In genomic region chr2:241788135-241788534, GRCh38 we compare ENCODE assay signal across 26 cellular contexts. TPM values are rescaled to one million over a fixed set of nuclear protein-coding genes. Genes with fewer than 3 reads are reported as not detected.
DNase-seq lines count a peak whose midpoint lies in the region; ATAC-seq and TF ChIP-seq lines count a peak whose summit lies in the region.
"Had no signal": no experiment of that assay in that cellular context is flagged by ENCODE, and none has a peak within 500 bp of the region (broad histone marks: within the 10 kb centered on the region; RNA-seq: fewer than 3 reads in every experiment).

No MANE protein-coding gene starts in this region.

- no peaks in the 10 kb centered on the region for H3K36me3 Mint-ChIP-seq in activated naive CD4-positive, alpha-beta T cell treated with anti-CD3 and anti-CD28 coated beads, Interleukin-2, amount 10 ng/mL, durations not matched to agents 7 days and 5 days
- H3K36me3 Mint-ChIP-seq in activated naive CD8-positive, alpha-beta T cell treated with anti-CD3 and anti-CD28 coated beads, Interleukin-2, amount 50 U/mL, for 24 hours (ENCODE audit: low read depth) = peaks cover 18% of the 10 kb centered on the region
- H3K36me3 Mint-ChIP-seq in endothelial cell (ENCODE audit: low read depth, unreplicated experiment) = peaks cover 4% of the 10 kb centered on the region
- H3K36me3 Mint-ChIP-seq: CD8-positive, alpha-beta T cell had no signal

- intact Hi-C loops in OCI-LY7 (cut with micrococcal nuclease; ENCODE audit: unreplicated experiment) (no loop called here), sigmoid colon (cut with DNase I) (no loop called here)

- in situ Hi-C loops in brain microvascular endothelial cell (cut with HindIII; ENCODE audit: low pct_ligation_motif_present, low sequenced_read_pairs) = no loop called here

- H3K27ac Mint-ChIP-seq in activated naive CD4-positive, alpha-beta T cell treated with anti-CD3 and anti-CD28 coated beads, Interleukin-2, amount 10 ng/mL, durations not matched to agents 7 days and 5 days = peak overlapping the region; percentile 7
- peak overlapping the region; percentile 82 for H3K27ac Mint-ChIP-seq in activated naive CD8-positive, alpha-beta T cell treated with anti-CD3 and anti-CD28 coated beads, Interleukin-2, amount 50 U/mL, for 24 hours
- peak overlapping the region in 1 of 2 donors; percentile 54 for H3K27ac Mint-ChIP-seq in stimulated activated naive CD8-positive, alpha-beta T cell treated with anti-CD3 and anti-CD28 coated beads, Interleukin-15, amount 100 ng/mL, for 72 hours
- no peak overlapping the region for H3K27ac Mint-ChIP-seq in endothelial cell (ENCODE audit: unreplicated experiment)
- H3K27ac Mint-ChIP-seq: CD8-positive, alpha-beta T cell had no signal

- H3K4me1 Mint-ChIP-seq in activated naive CD4-positive, alpha-beta T cell treated with anti-CD3 and anti-CD28 coated beads, Interleukin-2, amount 10 ng/mL, durations not matched to agents 7 days and 5 days = peaks cover 8% of the 10 kb centered on the region
- peaks cover 39% of the 10 kb centered on the region for H3K4me1 Mint-ChIP-seq in activated naive CD8-positive, alpha-beta T cell treated with anti-CD3 and anti-CD28 coated beads, Interleukin-2, amount 50 U/mL, for 24 hours
- peaks cover 27% of the 10 kb centered on the region for H3K4me1 Mint-ChIP-seq in stimulated activated naive CD8-positive, alpha-beta T cell treated with anti-CD3 and anti-CD28 coated beads, Interleukin-15, amount 100 ng/mL, for 72 hours
- H3K4me1 Mint-ChIP-seq in endothelial cell (ENCODE audit: unreplicated experiment) = no peaks in the 10 kb centered on the region

- no peak overlapping the region for H3K4me3 ChIP-seq in OCI-LY7 (ENCODE audit: low read depth, low read length, poor library complexity, severe bottlenecking)
- no peak overlapping the region for H3K4me3 ChIP-seq in brain microvascular endothelial cell (ENCODE audit: low read depth, low read length)
- no peak overlapping the region for H3K4me3 ChIP-seq in sigmoid colon
- H3K4me3 ChIP-seq: esophagus squamous epithelium had no signal

- peaks cover 5% of the 10 kb centered on the region for H3K27me3 Mint-ChIP-seq in activated naive CD4-positive, alpha-beta T cell treated with anti-CD3 and anti-CD28 coated beads, Interleukin-2, amount 10 ng/mL, durations not matched to agents 7 days and 5 days
- peaks cover 7% of the 10 kb centered on the region for H3K27me3 Mint-ChIP-seq in activated naive CD8-positive, alpha-beta T cell treated with anti-CD3 and anti-CD28 coated beads, Interleukin-2, amount 50 U/mL, for 24 hours
- peaks cover 10% of the 10 kb centered on the region for H3K27me3 Mint-ChIP-seq in stimulated activated naive CD8-positive, alpha-beta T cell treated with anti-CD3 and anti-CD28 coated beads, Interleukin-15, amount 100 ng/mL, for 72 hours
- no peaks in the 10 kb centered on the region for H3K27me3 Mint-ChIP-seq in endothelial cell (ENCODE audit: unreplicated experiment)

- H3K9me3 ChIP-seq in OCI-LY7 (ENCODE audit: low read length) = peaks cover 28% of the 10 kb centered on the region
- H3K9me3 ChIP-seq in sigmoid colon = no peaks in the 10 kb centered on the region
- H3K9me3 ChIP-seq: esophagus squamous epithelium had no signal

- peak overlapping the region; percentile 5; the same call in 1 of the 2 replicates for H3K4me2 ChIP-seq in OCI-LY7 (ENCODE audit: low read length)

- H3K9me3 Mint-ChIP-seq in activated naive CD4-positive, alpha-beta T cell treated with anti-CD3 and anti-CD28 coated beads, Interleukin-2, amount 10 ng/mL, durations not matched to agents 7 days and 5 days = peaks cover 26% of the 10 kb centered on the region
- peaks cover 38% of the 10 kb centered on the region for H3K9me3 Mint-ChIP-seq in activated naive CD8-positive, alpha-beta T cell treated with anti-CD3 and anti-CD28 coated beads, Interleukin-2, amount 50 U/mL, for 24 hours
- H3K9me3 Mint-ChIP-seq in stimulated activated naive CD8-positive, alpha-beta T cell treated with anti-CD3 and anti-CD28 coated beads, Interleukin-15, amount 100 ng/mL, for 72 hours = peaks cover 12 to 34% of the 10 kb centered on the region in 2 donors
- H3K9me3 Mint-ChIP-seq in endothelial cell (ENCODE audit: unreplicated experiment) = no peaks in the 10 kb centered on the region
- H3K9me3 Mint-ChIP-seq: CD8-positive, alpha-beta T cell had no signal

- no peaks in the 10 kb centered on the region; the same call in 1 of the 2 replicates for H3K36me3 ChIP-seq in OCI-LY7 (ENCODE audit: insufficient read depth, low read length)
- no peaks in the 10 kb centered on the region for H3K36me3 ChIP-seq in brain microvascular endothelial cell (replicated peaks)
- H3K36me3 ChIP-seq in sigmoid colon = no peaks in the 10 kb centered on the region
- H3K36me3 ChIP-seq: esophagus squamous epithelium had no signal

- H3K4me1 ChIP-seq in OCI-LY7 (ENCODE audit: insufficient read depth, low read length, poor library complexity, severe bottlenecking) (peaks cover 10% of the 10 kb centered on the region), sigmoid colon (no peaks in the 10 kb centered on the region)
- H3K4me1 ChIP-seq: esophagus squamous epithelium had no signal

- no peak overlapping the region for H3K27ac ChIP-seq in OCI-LY7 (ENCODE audit: low read depth, low read length, poor library complexity, severe bottlenecking)
- H3K27ac ChIP-seq in brain microvascular endothelial cell = no peak overlapping the region
- H3K27ac ChIP-seq in sigmoid colon = no peak overlapping the region
- H3K27ac ChIP-seq: esophagus squamous epithelium had no signal

- TF ChIP-seq EP300 in sigmoid colon (IDR thresholded peaks at IDR 0.05) = no peak

- no peaks in the 10 kb centered on the region for H4K20me1 ChIP-seq in OCI-LY7 (ENCODE audit: insufficient read depth, low read length)

- TF ChIP-seq CTCF in OCI-LY7 (conservative IDR thresholded peaks at IDR 0.05; ENCODE audit: low read length) = no peak
- TF ChIP-seq CTCF in brain microvascular endothelial cell (IDR thresholded peaks at IDR 0.05; ENCODE audit: low read depth, low read length, missing control alignments) = no peak
- TF ChIP-seq CTCF in sigmoid colon (IDR thresholded peaks at IDR 0.05) = no peak
- TF ChIP-seq CTCF in endothelial cell (IDR thresholded peaks at IDR 0.05; ENCODE audit: unreplicated experiment) = no peak

- H3K27me3 ChIP-seq in brain microvascular endothelial cell (replicated peaks) = no peaks in the 10 kb centered on the region
- H3K27me3 ChIP-seq in sigmoid colon = no peaks in the 10 kb centered on the region
- H3K27me3 ChIP-seq: esophagus squamous epithelium had no signal

- no peak for TF ChIP-seq POLR2A in sigmoid colon (IDR thresholded peaks at IDR 0.05)

- CTCF ChIA-PET in activated naive CD4-positive, alpha-beta T cell treated with anti-CD3 and anti-CD28 coated beads, Interleukin-2, amount 10 ng/mL, durations not matched to agents 7 days and 5 days (lab: Charles Lee) = no interaction called here
- CTCF ChIA-PET in OCI-LY7 (lab: Charles Lee; ENCODE audit: unreplicated experiment) = no interaction called here

- no peak for DNase-seq in activated naive CD4-positive, alpha-beta T cell treated with anti-CD3 and anti-CD28 coated beads, Interleukin-2, amount 10 ng/mL, durations not matched to agents 7 days and 5 days
- DNase-seq in activated naive CD4-positive, alpha-beta T cell (lab: John Stamatoyannopoulos, UW) = no peak
- DNase-seq in OCI-LY7 (ENCODE audit: low spot score) (peak; percentile 12), brain microvascular endothelial cell (no peak), sigmoid colon (no peak), endothelial cell (ENCODE audit: low spot score) (no peak)
- peak; percentile 0 for DNase-seq in activated naive CD8-positive, alpha-beta T cell treated with anti-CD3 and anti-CD28 coated beads, Interleukin-2, amount 50 U/mL, for 24 hours
- no peak for DNase-seq in stimulated activated naive CD8-positive, alpha-beta T cell treated with anti-CD3 and anti-CD28 coated beads, Interleukin-15, amount 100 ng/mL, for 72 hours
- DNase-seq: activated effector memory CD4-positive, alpha-beta T cell treated with Interleukin-2 at 50 U/mL for 16 hours; cerebellar nuclear complex; DMS79; effector CD4-positive, alpha-beta T cell; esophagus squamous epithelium; KG1; NCI-H187 treated with DMSO at 0.1 percent for 48 hours; SHP77; trophoblast cell had no signal

- H2AFZ ChIP-seq in OCI-LY7 (ENCODE audit: low read length) = peak overlapping the region; percentile 34; the same call in 1 of the 2 replicates

- H3K4me3 Mint-ChIP-seq in activated naive CD4-positive, alpha-beta T cell treated with anti-CD3 and anti-CD28 coated beads, Interleukin-2, amount 10 ng/mL, durations not matched to agents 7 days and 5 days = no peak overlapping the region
- H3K4me3 Mint-ChIP-seq in activated naive CD8-positive, alpha-beta T cell treated with anti-CD3 and anti-CD28 coated beads, Interleukin-2, amount 50 U/mL, for 24 hours = peak overlapping the region; percentile 24
- H3K4me3 Mint-ChIP-seq in stimulated activated naive CD8-positive, alpha-beta T cell treated with anti-CD3 and anti-CD28 coated beads, Interleukin-15, amount 100 ng/mL, for 72 hours = peak overlapping the region; percentile 2 to 26
- H3K4me3 Mint-ChIP-seq in endothelial cell (ENCODE audit: unreplicated experiment) = no peak overlapping the region
- H3K4me3 Mint-ChIP-seq: CD8-positive, alpha-beta T cell had no signal

- no peak for ATAC-seq in activated naive CD8-positive, alpha-beta T cell treated with anti-CD3 and anti-CD28 coated beads, Interleukin-2, amount 50 U/mL, for 24 hours
- ATAC-seq in stimulated activated naive CD8-positive, alpha-beta T cell treated with anti-CD3 and anti-CD28 coated beads, Interleukin-15, amount 100 ng/mL, for 72 hours = peak; percentile 46
- ATAC-seq: sciatic nerve had no signal

- 80 to 83% methylated on average over 4 of the region's 4 CpGs for WGBS in sigmoid colon, 2 donors

- H3K9me2 ChIP-seq in OCI-LY7 (ENCODE audit: insufficient read depth, low read length) = no peaks in the 10 kb centered on the region

- POLR2A ChIA-PET in OCI-LY7 (lab: Charles Lee) = interaction anchor here (0.6 kb wide), 1 partner anchor 772 kb away, joined by 3 read pairs; no protein-coding TSS in a partner anchor

- BruUV-seq in OCI-LY7 (replicated peaks; lab: Mats Ljungman, UMichigan) = no TSS peak

- H3K79me2 ChIP-seq in OCI-LY7 (ENCODE audit: insufficient read depth, low read depth, low read length) = no peaks in the 10 kb centered on the region

RNA-seq across cellular contexts. Expression of gene GAL3ST2, which starts 11.5 kb away (rescaled TPM):
- not detected in 2 replicates for total RNA-seq in OCI-LY7 (2014; rRNA removed; shearing (Covaris generic))
- total RNA-seq in OCI-LY7 (2022) = 1.1 TPM in 2 replicates
- total RNA-seq in sigmoid colon = under 1 TPM in 2 of 4 donors, not detected in 2; 0.33 to 0.68 TPM
- polyA plus RNA-seq in sigmoid colon = 10 to 100 TPM in 1 of 3 donors, 1 to 10 TPM in 2; 3.0 to 13.6 (median 4.2) TPM
- not detected for total RNA-seq in endothelial cell (ENCODE audit: unreplicated experiment)
- total RNA-seq: astrocyte; glomerular endothelial cell; H1; mesenteric fat pad; sciatic nerve; T-helper 1 cell treated with Interleukin-12 subunit alpha and Interleukin-12 subunit beta and Interleukin-4 antibody, amounts not matched to agents 30 ng/mL and 1 ng/mL, for 36 hours had no signal
- polyA plus RNA-seq: H1, neural cell had no signal

RNA-seq across cellular contexts. Expression of gene NEU4, which starts 20.9 kb away (rescaled TPM):
- not detected in 2 replicates for total RNA-seq in OCI-LY7 (2014; rRNA removed; shearing (Covaris generic))
- total RNA-seq in OCI-LY7 (2022) (0.50 and 0.84 TPM in 2 replicates), sigmoid colon (1 to 10 TPM in 1 of 4 donors, under 1 TPM in 2, not detected in 1; 0.36 to 3.6 (median 0.49) TPM), endothelial cell (ENCODE audit: unreplicated experiment) (0.33 TPM)
- 10 to 100 TPM; 16.3 to 66.1 (median 39.1) TPM for polyA plus RNA-seq in sigmoid colon
- total RNA-seq: activated CD8-positive, alpha-beta memory T cell treated with anti-CD3 and anti-CD28 coated beads for 36 hours; esophagus squamous epithelium; sciatic nerve had no signal
- polyA plus RNA-seq: neural cell had no signal

RNA-seq across cellular contexts. Expression of gene D2HGDH, which starts 53.7 kb away (rescaled TPM):
- 19.4 and 23.2 TPM in 2 replicates for total RNA-seq in OCI-LY7 (2014; rRNA removed; shearing (Covaris generic))
- total RNA-seq in OCI-LY7 (2022) (54.7 and 68.1 TPM in 2 replicates), sigmoid colon (10 to 100 TPM; 10.7 to 26.9 (median 13.3) TPM), endothelial cell (ENCODE audit: unreplicated experiment) (11.4 TPM)
- polyA plus RNA-seq in sigmoid colon = 10 to 100 TPM in 1 of 3 donors, 1 to 10 TPM in 2; 6.0 to 36.9 (median 8.6) TPM

Comparison
In these comparisons a context has a peak if more than half of its experiments do, and no peak if none do; other contexts are left out.
1. DNase-seq: peak in OCI-LY7 (single experiment) and activated naive CD8-positive, alpha-beta T cell treated with anti-CD3 and anti-CD28 coated beads, Interleukin-2, amount 50 U/mL, for 24 hours (single experiment); none in activated naive CD4-positive, alpha-beta T cell treated with anti-CD3 and anti-CD28 coated beads, Interleukin-2, amount 10 ng/mL, durations not matched to agents 7 days and 5 days (single experiment), activated naive CD4-positive, alpha-beta T cell (0 of 4), stimulated activated naive CD8-positive, alpha-beta T cell treated with anti-CD3 and anti-CD28 coated beads, Interleukin-15, amount 100 ng/mL, for 72 hours (0 of 2), brain microvascular endothelial cell (single experiment), sigmoid colon (single experiment) and endothelial cell (single experiment).
2. H3K4me3 Mint-ChIP-seq: peak in activated naive CD8-positive, alpha-beta T cell treated with anti-CD3 and anti-CD28 coated beads, Interleukin-2, amount 50 U/mL, for 24 hours (single experiment) and stimulated activated naive CD8-positive, alpha-beta T cell treated with anti-CD3 and anti-CD28 coated beads, Interleukin-15, amount 100 ng/mL, for 72 hours (2 of 2); none in activated naive CD4-positive, alpha-beta T cell treated with anti-CD3 and anti-CD28 coated beads, Interleukin-2, amount 10 ng/mL, durations not matched to agents 7 days and 5 days (single experiment) and endothelial cell (single experiment).